ENCODE assay signal across 9 cellular contexts in the genomic region with DNA sequence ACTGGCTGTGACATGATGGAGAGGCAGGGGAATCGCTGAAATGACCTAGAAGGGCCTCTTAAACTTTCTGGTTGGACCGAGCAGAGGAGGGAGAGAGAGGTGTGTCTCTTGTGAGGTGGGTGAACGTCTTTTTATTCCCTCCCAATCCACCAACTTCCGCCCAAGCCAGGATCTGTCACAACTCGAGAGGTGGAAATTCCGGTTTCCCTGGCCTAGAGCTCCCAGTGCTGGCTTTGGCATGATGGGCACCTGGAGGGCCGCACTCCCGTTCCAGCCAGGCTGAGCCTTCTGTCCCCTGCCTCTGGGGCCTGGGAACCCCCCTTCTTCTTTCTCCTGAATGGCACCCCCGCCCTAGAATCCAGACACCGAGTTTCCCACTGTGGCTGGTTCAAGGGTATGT. TPM values are rescaled to one million over a fixed set of nuclear protein-coding genes. Genes with fewer than 3 reads are reported as not detected.
DNase-seq lines count a peak whose midpoint lies in the region; ATAC-seq and TF ChIP-seq lines count a peak whose summit lies in the region.
"Had no signal": no experiment of that assay in that cellular context is flagged by ENCODE, and none has a peak within 500 bp of the region (broad histone marks: within the 10 kb centered on the region; RNA-seq: fewer than 3 reads in every experiment).

A gene (plus strand): TSS at position 224 of the 400 bp plus-strand sequence. CDS start 994 bp downstream, outside the sequence.

- WGBS in smooth muscle cell (ENCODE audit: low lambda C conversion rate) = 73% methylated on average over 10 of the region's 10 CpGs

- no peaks in the 10 kb centered on the region for H3K27me3 ChIP-seq in CD4-positive, alpha-beta memory T cell (ENCODE audit: insufficient read depth, low read length)
- H3K27me3 ChIP-seq in smooth muscle cell (ENCODE audit: low read depth) = peaks cover 15% of the 10 kb centered on the region

- H3K9me3 Mint-ChIP-seq in CD4-positive, alpha-beta memory T cell = peaks cover 0 to 2% (median 0%) of the 10 kb centered on the region in 8 donors
- no peaks in the 10 kb centered on the region for H3K9me3 Mint-ChIP-seq in nephron progenitor cell

- H2AFZ ChIP-seq in smooth muscle cell (ENCODE audit: low read depth) = no peak within 1 kb of the TSS

- DNase-seq in CD4-positive, alpha-beta memory T cell = no peak
- DNase-seq in cerebellum (ENCODE audit: low spot score) = no peak
- DNase-seq in nephron progenitor cell = no peak
- no peak for DNase-seq in smooth muscle cell (lab: John Stamatoyannopoulos, UW; ENCODE audit: unreplicated experiment)
- no peak for DNase-seq in AML-193 (lab: John Stamatoyannopoulos, UW)
- no peak for DNase-seq in GM19240 (ENCODE audit: insufficient read length, low spot score)

- H3K27ac ChIP-seq in CD4-positive, alpha-beta memory T cell (ENCODE audit: low read depth, low read length) = no peak within 1 kb of the TSS
- H3K27ac ChIP-seq in KOPT-K1 (ENCODE audit: low read depth, low read length, poor library complexity, severe bottlenecking) (peak within 1 kb of the TSS; percentile 56), smooth muscle cell (ENCODE audit: low read depth) (no peak within 1 kb of the TSS)
- H3K27ac ChIP-seq: coronary artery had no signal

- CTCF ChIA-PET in CD4-positive, alpha-beta memory T cell (lab: Charles Lee; ENCODE audit: partially characterized antibody) = interaction anchor here (1.5 kb wide), 1 partner anchor 56 kb away, joined by 3 read pairs; no protein-coding TSS in a partner anchor

- POLR2A ChIA-PET in CD4-positive, alpha-beta memory T cell (lab: Charles Lee; ENCODE audit: partially characterized antibody) = no interaction called here

- H3K27ac Mint-ChIP-seq in CD4-positive, alpha-beta memory T cell = peak within 1 kb of the TSS in 4 of 7 donors; percentile 17 to 59 (median 44)
- H3K27ac Mint-ChIP-seq in nephron progenitor cell = peak within 1 kb of the TSS; percentile 92

- no peak for TF ChIP-seq CTCF in nephron progenitor cell (IDR thresholded peaks at IDR 0.05)
- TF ChIP-seq CTCF in smooth muscle cell (IDR thresholded peaks at IDR 0.05; ENCODE audit: borderline replicate concordance, insufficient read depth, poor library complexity, severe bottlenecking) = no peak

- no peak within 1 kb of the TSS for H3K9ac ChIP-seq in smooth muscle cell (ENCODE audit: low read depth)

- H3K4me3 ChIP-seq in CD4-positive, alpha-beta memory T cell (ENCODE audit: low read length in 2 of 2) = no peak within 1 kb of the TSS
- H3K4me3 ChIP-seq in smooth muscle cell = no peak within 1 kb of the TSS
- H3K4me3 ChIP-seq: coronary artery had no signal

- H3K36me3 Mint-ChIP-seq in CD4-positive, alpha-beta memory T cell = no peaks in the 10 kb centered on the region
- no peaks in the 10 kb centered on the region for H3K36me3 Mint-ChIP-seq in nephron progenitor cell (ENCODE audit: low read depth)

- H3K36me3 ChIP-seq in CD4-positive, alpha-beta memory T cell (ENCODE audit: insufficient read depth, low read length) = no peaks in the 10 kb centered on the region
- no peaks in the 10 kb centered on the region for H3K36me3 ChIP-seq in KOPT-K1 (ENCODE audit: insufficient read depth, low read length)
- H3K36me3 ChIP-seq in smooth muscle cell (ENCODE audit: low read depth) = no peaks in the 10 kb centered on the region

- no peaks in the 10 kb centered on the region for H3K9me3 ChIP-seq in CD4-positive, alpha-beta memory T cell (ENCODE audit: control insufficient read depth in 1 of 2, low read length in 2 of 2)
- H3K9me3 ChIP-seq in KOPT-K1 (ENCODE audit: insufficient read depth, low read length, poor library complexity, severe bottlenecking) (no peaks in the 10 kb centered on the region), smooth muscle cell (replicated peaks; ENCODE audit: low read depth) (no peaks in the 10 kb centered on the region)

- H3K79me2 ChIP-seq in smooth muscle cell (ENCODE audit: low read depth) = no peaks in the 10 kb centered on the region

- H3K4me3 Mint-ChIP-seq in CD4-positive, alpha-beta memory T cell = peak within 1 kb of the TSS in 1 of 8 donors; percentile 22
- no peak within 1 kb of the TSS for H3K4me3 Mint-ChIP-seq in nephron progenitor cell

- H3K4me2 ChIP-seq in smooth muscle cell = no peak within 1 kb of the TSS

- peaks cover 2 to 29% (median 7%) of the 10 kb centered on the region in 4 donors for H3K4me1 Mint-ChIP-seq in CD4-positive, alpha-beta memory T cell
- peaks cover 66% of the 10 kb centered on the region for H3K4me1 Mint-ChIP-seq in nephron progenitor cell

- ATAC-seq in GM21447 (IDR thresholded peaks at IDR 0.05; ENCODE audit: unreplicated experiment) = no peak

- H3F3A ChIP-seq in smooth muscle cell (ENCODE audit: low read depth) = no peaks in the 10 kb centered on the region

- intact Hi-C loops in CD4-positive, alpha-beta memory T cell (cut with micrococcal nuclease) = no loop called here

- H3K27me3 Mint-ChIP-seq in CD4-positive, alpha-beta memory T cell = no peaks in the 10 kb centered on the region
- H3K27me3 Mint-ChIP-seq in nephron progenitor cell (ENCODE audit: low read depth, poor library complexity) = peaks cover 56% of the 10 kb centered on the region

- no peaks in the 10 kb centered on the region for H4K20me1 ChIP-seq in smooth muscle cell (ENCODE audit: low read depth)

- peaks cover 3% of the 10 kb centered on the region for H3K4me1 ChIP-seq in CD4-positive, alpha-beta memory T cell (ENCODE audit: insufficient read depth, low read length)
- no peaks in the 10 kb centered on the region for H3K4me1 ChIP-seq in smooth muscle cell (ENCODE audit: low read depth)

RNA-seq across cellular contexts. Expression of the gene that starts here (rescaled TPM):
- total RNA-seq in CD4-positive, alpha-beta memory T cell = 1 to 10 TPM; 1.2 TPM
- polyA plus RNA-seq in CD4-positive, alpha-beta memory T cell = 1 to 10 TPM in 1 of 2 donors, under 1 TPM in 1; 0.88 to 1.3 TPM
- 12.3 TPM for total RNA-seq in cerebellum
- total RNA-seq in smooth muscle cell = 2.1 and 5.0 TPM in 2 replicates
- polyA plus RNA-seq in smooth muscle cell = 2.2 and 4.2 TPM in 2 replicates
